In genomic region chr17:13001991-13002615, GRCh38 we compare ENCODE assay signal across 23 cellular contexts. TPM values are rescaled to one million over a fixed set of nuclear protein-coding genes. Genes with fewer than 3 reads are reported as not detected.
A peak's percentile ranks its signal among the peaks of the same experiment; 100 is the strongest.
DNase-seq lines count a peak whose midpoint lies in the region; ATAC-seq, FAIRE-seq and TF ChIP-seq lines count a peak whose summit lies in the region.
"Had no signal": no experiment of that assay in that cellular context is flagged by ENCODE, and none has a peak within 500 bp of the region (broad histone marks: within the 10 kb centered on the region; RNA-seq: fewer than 3 reads in every experiment).

No MANE protein-coding gene starts in this region.

- TF ChIP-seq RAD21 in H1 (IDR thresholded peaks at IDR 0.05 in 1 of 2, conservative IDR thresholded peaks at IDR 0.05 in 1 of 2; ENCODE audit: low read depth in 2 of 2, low read length in 2 of 2), result no peak

- TF ChIP-seq CTCF in H1 (IDR thresholded peaks at IDR 0.05; ENCODE audit: control extremely low read depth in 1 of 3, insufficient read depth in 1 of 3, low read depth in 1 of 3, low read length in 3 of 3), result no peak

- CTCF ChIA-PET in H1 (lab: Charles Lee; ENCODE audit: partially characterized antibody), result interaction anchor here (0.6 to 2.7 kb wide), 25 partner anchors 9 to 745 kb away, joined by 3 to 18 read pairs (median 4); partner anchors contain the start of gene ELAC2

- H3K27ac ChIP-seq in BLaER1, result peak overlapping the region; percentile 1; the same call in 1 of the 2 replicates
- 0 out of 2 replicates have a peak overlapping the region, but pooled peaks have one; percentile 37 for H3K27ac ChIP-seq in H1 (ENCODE audit: low read depth, low read length)
- H3K27ac ChIP-seq: GM23248, HL-60, KMS-11, psoas muscle, tibial artery, WERI-Rb-1 had no signal

- no peak overlapping the region for H2BK20ac ChIP-seq in H1 (ENCODE audit: low read length)

- H3K56ac ChIP-seq in H1 (replicated peaks; ENCODE audit: insufficient read length, low read depth, low read length), result no peak overlapping the region

- TF ChIP-seq POLR2A in H1 (IDR thresholded peaks at IDR 0.05; ENCODE audit: control extremely low read depth in 1 of 2, low read depth in 2 of 2, low read length in 2 of 2), result no peak

- no peak for TF ChIP-seq EP300 in H1 (IDR thresholded peaks at IDR 0.05; ENCODE audit: borderline replicate concordance in 1 of 2, low read depth in 2 of 2, low read length in 2 of 2)

- no peak overlapping the region for H4K5ac ChIP-seq in H1 (ENCODE audit: insufficient read length, low read depth, low read length)

- no peak overlapping the region for H4K91ac ChIP-seq in H1 (replicated peaks; ENCODE audit: insufficient read length, low read length)

- H3K36me3 ChIP-seq in BLaER1 (peaks cover 98% of the 10 kb centered on the region), H7 (replicated peaks; ENCODE audit: control insufficient read depth, insufficient read depth, low read length) (peaks cover 58% of the 10 kb centered on the region), H1 (ENCODE audit: control insufficient read depth in 2 of 4, insufficient read depth in 4 of 4, low read length in 3 of 4) (peaks cover 51 to 75% (median 68%) of the 10 kb centered on the region in 4 experiments)

- H3K79me1 ChIP-seq in H1 (ENCODE audit: low read depth, low read length), result no peaks in the 10 kb centered on the region

- no peak overlapping the region for H3K4me3 ChIP-seq in BLaER1
- H3K4me3 ChIP-seq in H7 (ENCODE audit: insufficient read depth, low read depth, low read length), result no peak overlapping the region
- no peak overlapping the region for H3K4me3 ChIP-seq in H1 (ENCODE audit: extremely low read depth in 1 of 4, insufficient read depth in 2 of 4, low read depth in 3 of 4, low read length in 4 of 4)
- H3K4me3 ChIP-seq: GM23248, psoas muscle, tibial artery had no signal

- DNase-seq in H7 (peak; percentile 6), NCI-H2171 treated with DMSO at 0.1 percent for 48 hours (lab: John Stamatoyannopoulos, UW) (peak; percentile 78), H1 (ENCODE audit: low read depth in 1 of 2, low spot score in 2 of 2) (no peak), NCI-H1436 (lab: John Stamatoyannopoulos, UW) (no peak), globus pallidus (ENCODE audit: low spot score) (no peak)
- DNase-seq: activated CD8-positive, alpha-beta T cell treated with anti-CD3 and anti-CD28 coated beads, Interleukin-2, amount 10 ng/mL, durations not matched to agents 7 days and 5 days; Caco-2; central memory CD4-positive, alpha-beta T cell; effector CD8-positive, alpha-beta T cell; GM23248; kidney glomerular epithelial cell; mesendoderm; NCI-H1048; stimulated activated naive B cell treated with anti-CD40 and anti-IgM and Interleukin-4, amounts not matched to agents 10 μg/mL and 1 μg/mL and 100 μg/mL, for 72 hours; WERI-Rb-1 had no signal

- no peak overlapping the region for H3K4ac ChIP-seq in H1 (replicated peaks; ENCODE audit: insufficient read length, low read depth, low read length)

- no peak for FAIRE-seq in H1 (lab: Jason Lieb, UNC)

- H3K4me1 ChIP-seq in BLaER1 (no peaks in the 10 kb centered on the region), H1 (replicated peaks in 1 of 4; ENCODE audit: control insufficient read depth in 3 of 4, insufficient read depth in 4 of 4, low read length in 3 of 4) (no peaks in the 10 kb centered on the region)
- H3K4me1 ChIP-seq: Caco-2, psoas muscle, tibial artery had no signal

- no peak overlapping the region for H2BK120ac ChIP-seq in H1 (replicated peaks; ENCODE audit: low read depth, low read length)

- H3K27me3 ChIP-seq in BLaER1 (no peaks in the 10 kb centered on the region), H7 (ENCODE audit: control insufficient read depth, insufficient read depth, low read length) (no peaks in the 10 kb centered on the region), H1 (replicated peaks in 1 of 4; ENCODE audit: control insufficient read depth in 3 of 4, extremely low read depth in 1 of 4, insufficient read depth in 3 of 4, low read length in 3 of 4) (no peaks in the 10 kb centered on the region)
- H3K27me3 ChIP-seq: tibial artery had no signal

- WGBS in H1 (ENCODE audit: extremely low coverage in 1 of 2, insufficient coverage in 1 of 2, insufficient read length in 1 of 2, insufficient replicate concordance in 2 of 2, low coverage in 1 of 2, low lambda C conversion rate in 2 of 2, missing lambda C conversion rate in 1 of 2), 2 experiments, result 90% methylated on average over 15 of the region's 15 CpGs; no CpG with 5 or more reads in 1 of the 2 experiments

- H3K4me2 ChIP-seq in BLaER1 (no peak overlapping the region), H1 (ENCODE audit: insufficient read depth in 1 of 2, low read depth in 2 of 2, low read length in 2 of 2) (no peak overlapping the region)
- H3K4me2 ChIP-seq: KMS-11 had no signal

- H2BK5ac ChIP-seq in H1 (ENCODE audit: low read depth, low read length), result no peak overlapping the region

- H3K9me3 ChIP-seq in BLaER1 (no peaks in the 10 kb centered on the region), H1 (ENCODE audit: insufficient read depth in 2 of 2, low read depth in 1 of 2, low read length in 1 of 2) (no peaks in the 10 kb centered on the region)
- H3K9me3 ChIP-seq: Caco-2, psoas muscle, tibial artery had no signal

- no peak overlapping the region for H2AK5ac ChIP-seq in H1 (ENCODE audit: low read depth, low read length)

- H3K18ac ChIP-seq in H1 (ENCODE audit: extremely low read depth, low read length), result no peak overlapping the region

- no peaks in the 10 kb centered on the region for H3K23me2 ChIP-seq in H1 (ENCODE audit: low read depth, low read length)

- H2BK15ac ChIP-seq in H1 (ENCODE audit: low read length), result no peak overlapping the region

- H2BK12ac ChIP-seq in H1 (ENCODE audit: low read depth, low read length), result no peak overlapping the region

- H3K9ac ChIP-seq in BLaER1 (no peak overlapping the region), H1 (replicated peaks in 1 of 4; ENCODE audit: extremely low read depth in 1 of 4, low read depth in 3 of 4, low read length in 3 of 4) (no peak overlapping the region)
- H3K9ac ChIP-seq: GM23248, KMS-11 had no signal

- no peak overlapping the region for H4K8ac ChIP-seq in H1 (ENCODE audit: extremely low read depth, insufficient read depth, low read length)

- ATAC-seq in HG02938 (IDR thresholded peaks at IDR 0.05; ENCODE audit: unreplicated experiment) (no peak), esophagus mucosa (no peak)
- ATAC-seq: activated CD8-positive, alpha-beta T cell treated with anti-CD3 and anti-CD28 coated beads, Interleukin-2, amount 10 ng/mL, durations not matched to agents 7 days and 5 days; natural killer cell treated with Interleukin-12 subunit alpha and Interleukin-12 subunit beta and Interleukin-15 and Interleukin-18, amount 100 ng/mL, for 72 hours; stimulated activated naive B cell treated with anti-CD40 and anti-IgM and Interleukin-4, amounts not matched to agents 10 μg/mL and 1 μg/mL and 100 μg/mL, for 72 hours had no signal

- POLR2A ChIA-PET in H1 (lab: Charles Lee; ENCODE audit: partially characterized antibody), result interaction anchor here (0.8 to 3.9 kb wide), 4 partner anchors 10 to 16 kb away, joined by 3 to 12 read pairs (median 6); partner anchors contain the start of gene ELAC2

- no peak overlapping the region for H3K14ac ChIP-seq in H1 (ENCODE audit: insufficient read length)

- no peak overlapping the region for H2AFZ ChIP-seq in H1 (ENCODE audit: low read length)
- H2AFZ ChIP-seq: GM23248 had no signal

- H4K20me1 ChIP-seq in BLaER1 (peaks cover 48% of the 10 kb centered on the region), H1 (replicated peaks in 1 of 2; ENCODE audit: control insufficient read depth in 1 of 2, insufficient read depth in 2 of 2, low read length in 2 of 2) (peaks cover 1 to 11% of the 10 kb centered on the region in 2 experiments)

- H3K79me2 ChIP-seq in H1 (ENCODE audit: control insufficient read depth in 1 of 2, insufficient read depth in 2 of 2, low read length in 2 of 2), result no peaks in the 10 kb centered on the region

- H3K23ac ChIP-seq in H1 (ENCODE audit: insufficient read length), result no peak overlapping the region

TF ChIP-seq in H1, 55 proteins besides CTCF, POLR2A, EP300 and RAD21 (continues in another document):
- no peak for TF ChIP-seq EZH2 (IDR thresholded peaks at IDR 0.05; ENCODE audit: low read depth, low read length, severe bottlenecking)
- TF ChIP-seq PHF8 (conservative IDR thresholded peaks at IDR 0.05; ENCODE audit: low read depth, low read length), result no peak
- TF ChIP-seq SP1 (IDR thresholded peaks at IDR 0.05; ENCODE audit: low read depth, low read length), result no peak
- TF ChIP-seq KDM1A (IDR thresholded peaks at IDR 0.05; ENCODE audit: borderline replicate concordance, low read length), result no peak
- no peak for TF ChIP-seq TAF7 (optimal IDR thresholded peaks at IDR 0.05; ENCODE audit: borderline replicate concordance, low read depth, low read length)
- TF ChIP-seq HDAC2 (IDR thresholded peaks at IDR 0.05; ENCODE audit: borderline replicate concordance in 1 of 2, low read depth in 2 of 2, low read length in 2 of 2), result no peak
- no peak for TF ChIP-seq SAP30 (IDR thresholded peaks at IDR 0.05; ENCODE audit: insufficient read depth, insufficient replicate concordance, low read length)
- TF ChIP-seq KDM4A (IDR thresholded peaks at IDR 0.05; ENCODE audit: low read depth, low read length, severe bottlenecking), result no peak
- no peak for TF ChIP-seq KDM5A (IDR thresholded peaks at IDR 0.05; ENCODE audit: low read length)

RNA-seq across cellular contexts. Expression of gene ELAC2, which starts 15.7 kb away (rescaled TPM):
- total RNA-seq in H7 (2014; rRNA removed; shearing (Covaris generic)), result 120 and 125 TPM in 2 replicates
- 91.6 and 94.9 TPM in 2 replicates for total RNA-seq in H1 (2021; fragmentation: NEBNext Ultra II Directional; extraction: Animal tissue kit (Norgen Biotek cat#: 25700))
- 126 and 127 TPM in 2 replicates for polyA plus RNA-seq in H1 (2011; rRNA removed)
- 117 TPM for polyA plus RNA-seq in H1 (2011; cell fraction: cytosol; rRNA removed)
- 407 TPM for polyA plus RNA-seq in H1 (2011; cell fraction: nucleus; rRNA removed)
- 76.2 to 98.4 TPM (median 90.2 TPM) in 4 replicates for polyA plus RNA-seq in H1 (2012, experiment 1 of 2)
- polyA plus RNA-seq in H1 (2012, experiment 2 of 2), result 66.2 TPM
- polyA plus RNA-seq in H1 (2013, experiment 1 of 2), result 92.9 TPM
- polyA plus RNA-seq in H1 (2013, experiment 2 of 2), result 78.1 TPM
- 244 and 256 TPM in 2 replicates for polyA minus RNA-seq in H1 (2011; rRNA and poly(A)+ RNA removed)
- polyA minus RNA-seq in H1 (2011; cell fraction: cytosol; rRNA and poly(A)+ RNA removed), result 73.7 TPM
- polyA minus RNA-seq in H1 (2011; cell fraction: nucleus; rRNA and poly(A)+ RNA removed), result 135 TPM
- total RNA-seq in esophagus mucosa, result 39.0 TPM

Comparison
In these comparisons a context has a peak if more than half of its experiments do, and no peak if none do; other contexts are left out.
1. DNase-seq: peak in H7 (single experiment) and NCI-H2171 treated with DMSO at 0.1 percent for 48 hours (single experiment); none in H1 (0 of 2), NCI-H1436 (single experiment) and globus pallidus (single experiment).